Comparison of ENCODE assay signal across 1 cellular context in the genomic region with DNA sequence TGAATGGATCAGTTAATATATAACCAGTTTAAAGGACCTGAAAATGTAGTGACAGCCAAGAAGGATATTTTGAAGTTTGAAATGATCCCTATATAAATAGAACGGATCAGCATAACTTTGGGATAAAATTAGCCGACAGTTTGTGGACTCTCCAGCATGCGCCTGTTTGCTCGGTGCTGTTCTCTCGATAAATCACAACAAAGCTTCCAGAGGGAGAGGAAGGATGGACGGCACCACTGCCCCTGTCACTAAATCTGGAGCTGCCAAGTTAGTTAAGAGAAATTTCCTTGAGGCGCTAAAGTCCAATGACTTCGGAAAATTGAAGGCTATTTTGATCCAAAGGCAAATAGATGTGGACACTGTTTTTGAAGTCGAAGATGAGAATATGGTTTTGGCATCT.
TF ChIP-seq lines count a peak whose summit lies in the region.

A gene with protein sequence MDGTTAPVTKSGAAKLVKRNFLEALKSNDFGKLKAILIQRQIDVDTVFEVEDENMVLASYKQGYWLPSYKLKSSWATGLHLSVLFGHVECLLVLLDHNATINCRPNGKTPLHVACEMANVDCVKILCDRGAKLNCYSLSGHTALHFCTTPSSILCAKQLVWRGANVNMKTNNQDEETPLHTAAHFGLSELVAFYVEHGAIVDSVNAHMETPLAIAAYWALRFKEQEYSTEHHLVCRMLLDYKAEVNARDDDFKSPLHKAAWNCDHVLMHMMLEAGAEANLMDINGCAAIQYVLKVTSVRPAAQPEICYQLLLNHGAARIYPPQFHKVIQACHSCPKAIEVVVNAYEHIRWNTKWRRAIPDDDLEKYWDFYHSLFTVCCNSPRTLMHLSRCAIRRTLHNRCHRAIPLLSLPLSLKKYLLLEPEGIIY (plus strand): TSS at position 195 of the 400 bp plus-strand sequence. CDS start 29 bp downstream, at position 224.

TF ChIP-seq in GM23338, 12 proteins besides CTCF, POLR2A, EP300 and RAD21:
- TF ChIP-seq, protein P1, sequence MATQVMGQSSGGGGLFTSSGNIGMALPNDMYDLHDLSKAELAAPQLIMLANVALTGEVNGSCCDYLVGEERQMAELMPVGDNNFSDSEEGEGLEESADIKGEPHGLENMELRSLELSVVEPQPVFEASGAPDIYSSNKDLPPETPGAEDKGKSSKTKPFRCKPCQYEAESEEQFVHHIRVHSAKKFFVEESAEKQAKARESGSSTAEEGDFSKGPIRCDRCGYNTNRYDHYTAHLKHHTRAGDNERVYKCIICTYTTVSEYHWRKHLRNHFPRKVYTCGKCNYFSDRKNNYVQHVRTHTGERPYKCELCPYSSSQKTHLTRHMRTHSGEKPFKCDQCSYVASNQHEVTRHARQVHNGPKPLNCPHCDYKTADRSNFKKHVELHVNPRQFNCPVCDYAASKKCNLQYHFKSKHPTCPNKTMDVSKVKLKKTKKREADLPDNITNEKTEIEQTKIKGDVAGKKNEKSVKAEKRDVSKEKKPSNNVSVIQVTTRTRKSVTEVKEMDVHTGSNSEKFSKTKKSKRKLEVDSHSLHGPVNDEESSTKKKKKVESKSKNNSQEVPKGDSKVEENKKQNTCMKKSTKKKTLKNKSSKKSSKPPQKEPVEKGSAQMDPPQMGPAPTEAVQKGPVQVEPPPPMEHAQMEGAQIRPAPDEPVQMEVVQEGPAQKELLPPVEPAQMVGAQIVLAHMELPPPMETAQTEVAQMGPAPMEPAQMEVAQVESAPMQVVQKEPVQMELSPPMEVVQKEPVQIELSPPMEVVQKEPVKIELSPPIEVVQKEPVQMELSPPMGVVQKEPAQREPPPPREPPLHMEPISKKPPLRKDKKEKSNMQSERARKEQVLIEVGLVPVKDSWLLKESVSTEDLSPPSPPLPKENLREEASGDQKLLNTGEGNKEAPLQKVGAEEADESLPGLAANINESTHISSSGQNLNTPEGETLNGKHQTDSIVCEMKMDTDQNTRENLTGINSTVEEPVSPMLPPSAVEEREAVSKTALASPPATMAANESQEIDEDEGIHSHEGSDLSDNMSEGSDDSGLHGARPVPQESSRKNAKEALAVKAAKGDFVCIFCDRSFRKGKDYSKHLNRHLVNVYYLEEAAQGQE (IDR thresholded peaks at IDR 0.05; ENCODE audit: unreplicated experiment): no peak
